ENCODE assay signal across 13 cellular contexts in the genomic region with DNA sequence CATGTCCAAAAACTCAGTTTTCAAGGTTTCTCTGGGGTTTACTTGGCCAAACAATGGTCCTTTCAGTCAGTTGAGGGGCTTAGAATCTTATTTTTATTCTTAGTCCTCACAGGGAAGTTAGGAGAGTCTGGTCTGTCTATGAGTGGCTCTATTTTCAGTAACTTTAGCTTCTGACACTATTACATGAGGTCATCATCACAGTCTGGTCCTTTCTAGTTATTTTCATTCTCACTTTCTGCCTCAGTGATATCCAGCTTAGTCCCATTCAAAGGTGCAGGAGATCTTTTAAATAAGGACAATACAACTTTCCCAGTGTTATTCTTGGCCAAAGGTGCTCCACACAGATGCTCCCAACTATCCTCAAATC. TPM values are rescaled to one million over a fixed set of nuclear protein-coding genes. Genes with fewer than 3 reads are reported as not detected.
DNase-seq lines count a peak whose midpoint lies in the region; ATAC-seq and TF ChIP-seq lines count a peak whose summit lies in the region.
"Had no signal": no experiment of that assay in that cellular context is flagged by ENCODE, and none has a peak within 500 bp of the region (broad histone marks: within the 10 kb centered on the region; RNA-seq: fewer than 3 reads in every experiment).

No MANE protein-coding gene starts in this region.

- TF ChIP-seq CTCF in gastrocnemius medialis (IDR thresholded peaks at IDR 0.05 in 4 of 5, conservative IDR thresholded peaks at IDR 0.05 in 1 of 5): no peak

- peaks cover 18 to 21% of the 10 kb centered on the region in 2 donors for H3K4me1 ChIP-seq in gastrocnemius medialis

- intact Hi-C loops in dendritic cell treated with granulocyte-macrophage colony-stimulating factor and Interleukin-4, amounts not matched to agents 40 ng/mL and 50 ng/mL, for 4 days (cut with micrococcal nuclease): no loop called here
- intact Hi-C loops in gastrocnemius medialis (cut with DNase I; ENCODE audit: low total_unique reads): no loop called here

- TF ChIP-seq POLR2A in gastrocnemius medialis (IDR thresholded peaks at IDR 0.05): no peak

- H3K4me3 ChIP-seq in gastrocnemius medialis: no peak overlapping the region

- in situ Hi-C loops in gastrocnemius medialis (cut with MboI; ENCODE audit: low sequenced_read_pairs in 4 of 4): no loop called here

- DNase-seq in NCI-H1436 treated with DMSO at 0.1 percent for 48 hours (lab: John Stamatoyannopoulos, UW): no peak
- DNase-seq in activated CD4-positive, alpha-beta memory T cell treated with anti-CD3 and anti-CD28 coated beads, Interleukin-2, amount 10 ng/mL, durations not matched to agents 7 days and 5 days: no peak
- no peak for DNase-seq in gastrocnemius medialis
- DNase-seq in cortex of kidney (lab: John Stamatoyannopoulos, UW): no peak
- DNase-seq: activated T-cell treated with anti-CD3 and anti-CD28 coated beads, Interleukin-2, amount 50 U/mL, for 4 hours; Calu3; NCI-H2107 had no signal

- peaks cover 8% of the 10 kb centered on the region for H3K9me3 Mint-ChIP-seq in dendritic cell treated with granulocyte-macrophage colony-stimulating factor and Interleukin-4, amounts not matched to agents 40 ng/mL and 50 ng/mL, for 4 days
- no peaks in the 10 kb centered on the region for H3K9me3 Mint-ChIP-seq in activated CD4-positive, alpha-beta memory T cell treated with anti-CD3 and anti-CD28 coated beads, Interleukin-2, amount 10 ng/mL, durations not matched to agents 7 days and 5 days
- H3K9me3 Mint-ChIP-seq: activated T-cell treated with anti-CD3 and anti-CD28 coated beads, Interleukin-2, amount 50 U/mL, for 4 hours had no signal

- ATAC-seq in GM18858 (IDR thresholded peaks at IDR 0.05; ENCODE audit: unreplicated experiment) (peak; percentile 40), GM21447 (IDR thresholded peaks at IDR 0.05; ENCODE audit: unreplicated experiment) (peak; percentile 49), HG03060 (IDR thresholded peaks at IDR 0.05; ENCODE audit: low read depth, unreplicated experiment) (peak; percentile 39), gastrocnemius medialis (no peak)
- ATAC-seq: activated T-cell treated with anti-CD3 and anti-CD28 coated beads, Interleukin-2, amount 50 U/mL, for 4 hours; Panc1 had no signal

- H3K9me3 ChIP-seq in gastrocnemius medialis: no peaks in the 10 kb centered on the region

- H3K36me3 Mint-ChIP-seq in dendritic cell treated with granulocyte-macrophage colony-stimulating factor and Interleukin-4, amounts not matched to agents 40 ng/mL and 50 ng/mL, for 4 days (ENCODE audit: low read depth): no peaks in the 10 kb centered on the region
- no peaks in the 10 kb centered on the region for H3K36me3 Mint-ChIP-seq in activated CD4-positive, alpha-beta memory T cell treated with anti-CD3 and anti-CD28 coated beads, Interleukin-2, amount 10 ng/mL, durations not matched to agents 7 days and 5 days (ENCODE audit: low read depth)
- H3K36me3 Mint-ChIP-seq: brain had no signal

- CTCF ChIA-PET in activated CD4-positive, alpha-beta memory T cell treated with anti-CD3 and anti-CD28 coated beads, Interleukin-2, amount 10 ng/mL, durations not matched to agents 7 days and 5 days (lab: Charles Lee): interaction anchor here (0.6 kb wide), 1 partner anchor 680 kb away, joined by 3 read pairs; no protein-coding TSS in a partner anchor

- H3K27me3 Mint-ChIP-seq in dendritic cell treated with granulocyte-macrophage colony-stimulating factor and Interleukin-4, amounts not matched to agents 40 ng/mL and 50 ng/mL, for 4 days: no peaks in the 10 kb centered on the region
- H3K27me3 Mint-ChIP-seq in activated CD4-positive, alpha-beta memory T cell treated with anti-CD3 and anti-CD28 coated beads, Interleukin-2, amount 10 ng/mL, durations not matched to agents 7 days and 5 days: peaks cover 9% of the 10 kb centered on the region
- H3K27me3 Mint-ChIP-seq: brain had no signal

- peak overlapping the region in 1 of 4 donors; percentile 40 for H3K27ac ChIP-seq in gastrocnemius medialis

- POLR2A ChIA-PET in activated CD4-positive, alpha-beta memory T cell treated with anti-CD3 and anti-CD28 coated beads, Interleukin-2, amount 10 ng/mL, durations not matched to agents 7 days and 5 days (lab: Charles Lee): no interaction called here

- peaks cover 53% of the 10 kb centered on the region for H3K4me1 Mint-ChIP-seq in dendritic cell treated with granulocyte-macrophage colony-stimulating factor and Interleukin-4, amounts not matched to agents 40 ng/mL and 50 ng/mL, for 4 days (ENCODE audit: low read depth)
- no peaks in the 10 kb centered on the region for H3K4me1 Mint-ChIP-seq in activated CD4-positive, alpha-beta memory T cell treated with anti-CD3 and anti-CD28 coated beads, Interleukin-2, amount 10 ng/mL, durations not matched to agents 7 days and 5 days

- H3K27me3 ChIP-seq in gastrocnemius medialis: no peaks in the 10 kb centered on the region

- H3K4me3 Mint-ChIP-seq in dendritic cell treated with granulocyte-macrophage colony-stimulating factor and Interleukin-4, amounts not matched to agents 40 ng/mL and 50 ng/mL, for 4 days: no peak overlapping the region
- no peak overlapping the region for H3K4me3 Mint-ChIP-seq in activated CD4-positive, alpha-beta memory T cell treated with anti-CD3 and anti-CD28 coated beads, Interleukin-2, amount 10 ng/mL, durations not matched to agents 7 days and 5 days
- H3K4me3 Mint-ChIP-seq: activated T-cell treated with anti-CD3 and anti-CD28 coated beads, Interleukin-2, amount 50 U/mL, for 4 hours; brain had no signal

- H3K36me3 ChIP-seq in gastrocnemius medialis: no peaks in the 10 kb centered on the region

- H3K27ac Mint-ChIP-seq in dendritic cell treated with granulocyte-macrophage colony-stimulating factor and Interleukin-4, amounts not matched to agents 40 ng/mL and 50 ng/mL, for 4 days: peak overlapping the region; percentile 91
- H3K27ac Mint-ChIP-seq in activated CD4-positive, alpha-beta memory T cell treated with anti-CD3 and anti-CD28 coated beads, Interleukin-2, amount 10 ng/mL, durations not matched to agents 7 days and 5 days: no peak overlapping the region
- H3K27ac Mint-ChIP-seq: brain had no signal

RNA-seq across cellular contexts. Expression of a gene that starts 30.0 kb away (rescaled TPM):
- total RNA-seq in activated CD4-positive, alpha-beta memory T cell treated with anti-CD3 and anti-CD28 coated beads, Interleukin-2, amount 10 ng/mL, durations not matched to agents 7 days and 5 days: 1 to 10 TPM; 7.0 to 7.7 TPM
- 10 to 100 TPM; 24.9 to 35.9 (median 30.5) TPM for total RNA-seq in gastrocnemius medialis

Comparison
In these comparisons a context has a peak if more than half of its experiments do, and no peak if none do; other contexts are left out.
1. ATAC-seq: peak in GM18858 (single experiment), GM21447 (single experiment) and HG03060 (single experiment); none in gastrocnemius medialis (0 of 2).